In the genomic region with DNA sequence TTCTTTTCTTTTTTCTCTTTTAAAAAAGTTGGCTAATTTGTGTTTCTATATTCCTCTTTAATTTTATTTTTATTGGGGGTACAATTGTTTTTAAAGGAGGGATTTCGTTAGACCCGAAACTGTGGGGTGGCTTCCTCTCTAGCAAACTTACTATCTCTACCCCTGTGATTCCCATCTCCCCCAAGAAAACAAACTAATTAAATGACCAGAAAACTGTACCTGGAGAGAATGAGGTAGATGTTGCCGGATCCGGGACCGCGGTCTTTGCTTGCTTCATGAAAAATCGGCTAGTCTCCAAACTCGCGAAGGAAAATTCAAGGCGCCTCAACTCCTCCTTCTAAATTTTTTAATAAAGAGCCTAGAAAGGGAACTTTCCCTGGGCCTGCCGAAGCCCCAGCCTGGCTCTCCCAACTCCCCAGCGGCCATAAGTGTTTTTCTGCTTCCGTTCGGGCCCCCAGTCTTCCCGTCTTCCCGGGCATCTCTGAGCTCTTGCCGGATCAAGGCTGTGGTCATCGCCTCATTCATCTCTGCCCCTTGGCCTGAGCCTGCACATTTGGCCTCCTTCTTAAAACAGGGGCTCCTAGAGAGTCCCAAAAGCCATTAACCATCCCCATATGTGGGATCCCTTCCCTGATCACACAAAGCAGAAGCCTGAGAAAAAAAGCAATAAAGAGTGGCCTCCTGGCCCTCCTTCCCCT, we compare ENCODE assay signal across 15 cellular contexts. TPM values are rescaled to one million over a fixed set of nuclear protein-coding genes. Genes with fewer than 3 reads are reported as not detected.
DNase-seq lines count a peak whose midpoint lies in the region; ATAC-seq and TF ChIP-seq lines count a peak whose summit lies in the region.
"Not testable (repeated sequence)": the region's sequence is repeated elsewhere in the genome, so short reads cannot be mapped to it uniquely, and the experiment has no call there.
"Had no signal": no experiment of that assay in that cellular context is flagged by ENCODE, and none has a peak within 500 bp of the region (broad histone marks: within the 10 kb centered on the region; RNA-seq: fewer than 3 reads in every experiment).

No MANE protein-coding gene starts in this region.

- H3K27me3 Mint-ChIP-seq in CD4-positive, alpha-beta T cell, result peaks cover 15% of the 10 kb centered on the region
- not testable (repeated sequence) for H3K27me3 Mint-ChIP-seq in activated naive CD4-positive, alpha-beta T cell treated with anti-CD3 and anti-CD28 coated beads, Interleukin-2, amount 50 U/mL, for 24 hours

- not testable (repeated sequence) for TF ChIP-seq POLR2A in Peyer's patch (IDR thresholded peaks at IDR 0.05); breast epithelium (IDR thresholded peaks at IDR 0.05)

- H3K9ac ChIP-seq in rectal smooth muscle tissue (ENCODE audit: low read length), result not testable (repeated sequence)
- peak overlapping the region in 1 of 5 donors; percentile 10 for H3K9ac ChIP-seq in subcutaneous abdominal adipose tissue (ENCODE audit: low read length in 5 of 5)

- intact Hi-C loops in CD4-positive, alpha-beta T cell (cut with DNase I, micrococcal nuclease); breast epithelium (cut with DNase I; ENCODE audit: low total_unique reads): not testable (repeated sequence)

- peak overlapping the region; percentile 93 for H3K27ac Mint-ChIP-seq in CD4-positive, alpha-beta T cell
- H3K27ac Mint-ChIP-seq in activated naive CD4-positive, alpha-beta T cell treated with anti-CD3 and anti-CD28 coated beads, Interleukin-2, amount 50 U/mL, for 24 hours, result peak overlapping the region; percentile 30

- H3K4me1 Mint-ChIP-seq in CD4-positive, alpha-beta T cell (ENCODE audit: low read depth), result peaks cover 35% of the 10 kb centered on the region
- H3K4me1 Mint-ChIP-seq in activated naive CD4-positive, alpha-beta T cell treated with anti-CD3 and anti-CD28 coated beads, Interleukin-2, amount 50 U/mL, for 24 hours, result peaks cover 29% of the 10 kb centered on the region

- H3K36me3 Mint-ChIP-seq in CD4-positive, alpha-beta T cell (ENCODE audit: low read depth); activated naive CD4-positive, alpha-beta T cell treated with anti-CD3 and anti-CD28 coated beads, Interleukin-2, amount 50 U/mL, for 24 hours: not testable (repeated sequence)

- H3K4me3 Mint-ChIP-seq in CD4-positive, alpha-beta T cell; activated naive CD4-positive, alpha-beta T cell treated with anti-CD3 and anti-CD28 coated beads, Interleukin-2, amount 50 U/mL, for 24 hours: not testable (repeated sequence)

- not testable (repeated sequence) for ATAC-seq in CD4-positive, alpha-beta T cell (ENCODE audit: poor library complexity)

- CTCF ChIA-PET in CD4-positive, alpha-beta T cell (lab: Charles Lee), result not testable (repeated sequence)

- not testable (repeated sequence) for TF ChIP-seq CTCF in CD4-positive, alpha-beta T cell (IDR thresholded peaks at IDR 0.05); Peyer's patch (IDR thresholded peaks at IDR 0.05); breast epithelium (IDR thresholded peaks at IDR 0.05); fibroblast of mammary gland (conservative IDR thresholded peaks at IDR 0.05; ENCODE audit: control insufficient read depth, insufficient read depth, low read depth, low read length)

- POLR2A ChIA-PET in CD4-positive, alpha-beta T cell (lab: Charles Lee), result not testable (repeated sequence)

- H3K27ac ChIP-seq in CD4-positive, alpha-beta T cell (ENCODE audit: low read depth, low read length), result not testable (repeated sequence)
- H3K27ac ChIP-seq in Peyer's patch, result peak overlapping the region; percentile 65 to 92 (median 82)
- peak overlapping the region; percentile 52 to 74 for H3K27ac ChIP-seq in breast epithelium
- peak overlapping the region; percentile 51 for H3K27ac ChIP-seq in muscle layer of duodenum (ENCODE audit: low read length)
- peak overlapping the region; percentile 51 for H3K27ac ChIP-seq in rectal smooth muscle tissue (ENCODE audit: low read depth, low read length)
- H3K27ac ChIP-seq in subcutaneous abdominal adipose tissue (ENCODE audit: low read depth, low read length), result peak overlapping the region; percentile 57

- H3K36me3 ChIP-seq in Peyer's patch; breast epithelium; muscle layer of duodenum (ENCODE audit: control insufficient read depth in 1 of 2, insufficient read depth in 2 of 2, low read length in 2 of 2); rectal smooth muscle tissue (ENCODE audit: control insufficient read depth, insufficient read depth, low read length); subcutaneous abdominal adipose tissue (ENCODE audit: control insufficient read depth in 5 of 5, insufficient read depth in 5 of 5, low read length in 5 of 5): not testable (repeated sequence)

- not testable (repeated sequence) for H3K4me1 ChIP-seq in Peyer's patch; breast epithelium; rectal smooth muscle tissue (ENCODE audit: control insufficient read depth, insufficient read depth, low read length); subcutaneous abdominal adipose tissue (ENCODE audit: control insufficient read depth in 5 of 5, insufficient read depth in 5 of 5, low read length in 5 of 5)
- H3K4me1 ChIP-seq in muscle layer of duodenum (ENCODE audit: control insufficient read depth in 1 of 2, insufficient read depth in 2 of 2, low read length in 2 of 2), result peaks cover 0 to 15% of the 10 kb centered on the region in 2 donors

- H3K4me3 ChIP-seq in Peyer's patch (peak overlapping the region in 1 of 4 donors; percentile 43), breast epithelium (peak overlapping the region; percentile 27 to 53 (median 28)), fibroblast of mammary gland (ENCODE audit: control insufficient read depth, low read depth, low read length) (peak overlapping the region; percentile 44), muscle layer of duodenum (ENCODE audit: low read depth in 1 of 2, low read length in 2 of 2) (peak overlapping the region in 1 of 2 donors; percentile 49), rectal smooth muscle tissue (ENCODE audit: low read length) (peak overlapping the region; percentile 4), subcutaneous abdominal adipose tissue (ENCODE audit: low read depth in 1 of 5, low read length in 5 of 5) (peak overlapping the region in 1 of 5 donors; percentile 35)

- not testable (repeated sequence) for H3K9me3 ChIP-seq in CD4-positive, alpha-beta T cell (ENCODE audit: control insufficient read depth, low read length); Peyer's patch; breast epithelium; muscle layer of duodenum (ENCODE audit: control insufficient read depth in 1 of 2, low read length in 2 of 2); subcutaneous abdominal adipose tissue (ENCODE audit: control insufficient read depth in 5 of 5, low read length in 5 of 5)

- H3K9me3 Mint-ChIP-seq in CD4-positive, alpha-beta T cell; activated naive CD4-positive, alpha-beta T cell treated with anti-CD3 and anti-CD28 coated beads, Interleukin-2, amount 50 U/mL, for 24 hours: not testable (repeated sequence)

- not testable (repeated sequence) for DNase-seq in CD4-positive, alpha-beta T cell; Peyer's patch; breast epithelium (ENCODE audit: low spot score in 2 of 2)
- peak; percentile 57 for DNase-seq in fibroblast of mammary gland (ENCODE audit: low read depth)

- H3K27me3 ChIP-seq in CD4-positive, alpha-beta T cell (ENCODE audit: control insufficient read depth, insufficient read depth, low read length); Peyer's patch; breast epithelium; muscle layer of duodenum (ENCODE audit: low read depth, low read length); rectal smooth muscle tissue (ENCODE audit: control insufficient read depth, insufficient read depth, low read length); subcutaneous abdominal adipose tissue (ENCODE audit: control insufficient read depth in 5 of 5, insufficient read depth in 4 of 5, low read length in 5 of 5): not testable (repeated sequence)

RNA-seq across cellular contexts. Expression of gene HOXC4, which starts 26.5 kb away (rescaled TPM):
- total RNA-seq in CD4-positive, alpha-beta T cell, result not detected
- total RNA-seq in Peyer's patch (1 to 10 TPM; 1.1 to 8.3 (median 1.8) TPM), breast epithelium (1 to 10 TPM; 1.8 to 2.3 (median 1.9) TPM)
- total RNA-seq: dermis microvascular lymphatic vessel endothelial cell, Right ventricle myocardium superior had no signal

RNA-seq across cellular contexts. Expression of gene HOXC5, which starts 47.3 kb away (rescaled TPM):
- not detected for total RNA-seq in CD4-positive, alpha-beta T cell
- total RNA-seq in Peyer's patch (not detected), breast epithelium (under 1 TPM; 0.73 to 0.98 (median 0.96) TPM)
- total RNA-seq: activated T-cell treated with anti-CD3 and anti-CD28 coated beads, Interleukin-2, amount 50 U/mL, for 72 hours; dermis microvascular lymphatic vessel endothelial cell; natural killer cell treated with Interleukin-12 subunit alpha and Interleukin-12 subunit beta and Interleukin-15 and Interleukin-18, amount 100 ng/mL, for 72 hours; pancreas; right lobe of liver; Right ventricle myocardium superior had no signal

RNA-seq across cellular contexts. Expression of gene HOXC6, which starts 51.9 kb away (rescaled TPM):
- not detected for total RNA-seq in CD4-positive, alpha-beta T cell
- 1 to 10 TPM in 2 of 4 donors, under 1 TPM in 2; 0.70 to 1.7 (median 1.3) TPM for total RNA-seq in Peyer's patch
- 1 to 10 TPM; 3.3 to 4.1 (median 4.0) TPM for total RNA-seq in breast epithelium
- total RNA-seq: activated T-cell treated with anti-CD3 and anti-CD28 coated beads, Interleukin-2, amount 50 U/mL, for 72 hours; dermis microvascular lymphatic vessel endothelial cell; natural killer cell treated with Interleukin-12 subunit alpha and Interleukin-12 subunit beta and Interleukin-15 and Interleukin-18, amount 100 ng/mL, for 72 hours; right lobe of liver; thyroid gland had no signal
